Comparison of ENCODE assay signal across 26 cellular contexts in the genomic region with DNA sequence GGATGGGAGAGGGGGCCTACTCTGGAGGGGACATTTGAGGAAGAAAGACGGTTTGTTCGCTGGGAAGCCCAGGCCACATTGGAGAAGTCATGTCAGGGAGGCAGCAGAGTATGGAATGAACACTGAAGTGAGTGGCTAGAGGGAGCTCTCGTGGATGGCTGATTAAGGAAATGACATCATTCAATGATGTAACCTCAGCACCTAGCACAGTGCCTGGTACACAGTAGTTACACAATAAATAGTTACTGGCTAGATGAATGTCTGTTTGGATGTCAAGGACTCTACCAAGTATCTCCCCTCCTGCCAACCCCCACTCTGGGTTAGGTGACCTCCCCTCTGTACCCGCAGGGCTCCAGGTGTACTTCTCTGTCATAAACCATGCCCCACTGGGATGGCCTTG.
"Had no signal": no experiment of that assay in that cellular context is flagged by ENCODE, and none has a peak within 500 bp of the region (broad histone marks: within the 10 kb centered on the region; RNA-seq: fewer than 3 reads in every experiment).

No MANE protein-coding gene starts in this region.

- H3K4me3 Mint-ChIP-seq: activated CD4-positive, alpha-beta memory T cell treated with anti-CD3 and anti-CD28 coated beads, Interleukin-2, amount 10 ng/mL, durations not matched to agents 7 days and 5 days; activated CD4-positive, alpha-beta T cell treated with anti-CD3 and anti-CD28 coated beads, Interleukin-2, amount 10 ng/mL, durations not matched to agents 7 days and 5 days; activated T-cell treated with anti-CD3 and anti-CD28 coated beads, Interleukin-2, amount 50 U/mL, for 24 hours; effector memory CD8-positive, alpha-beta T cell; immature natural killer cell; mesothelial cell of epicardium; naive thymus-derived CD4-positive, alpha-beta T cell; stimulated activated naive B cell treated with anti-CD40 and anti-IgM and Interleukin-4, amounts not matched to agents 10 μg/mL and 1 μg/mL and 100 μg/mL, for 72 hours; WTC11 had no signal

- H3K27ac Mint-ChIP-seq: activated CD4-positive, alpha-beta memory T cell treated with anti-CD3 and anti-CD28 coated beads, Interleukin-2, amount 10 ng/mL, durations not matched to agents 7 days and 5 days; activated CD4-positive, alpha-beta T cell treated with anti-CD3 and anti-CD28 coated beads, Interleukin-2, amount 10 ng/mL, durations not matched to agents 7 days and 5 days; activated T-cell treated with anti-CD3 and anti-CD28 coated beads, Interleukin-2, amount 50 U/mL, for 24 hours; effector memory CD8-positive, alpha-beta T cell; immature natural killer cell; mesothelial cell of epicardium; naive thymus-derived CD4-positive, alpha-beta T cell; stimulated activated naive B cell treated with anti-CD40 and anti-IgM and Interleukin-4, amounts not matched to agents 10 μg/mL and 1 μg/mL and 100 μg/mL, for 72 hours; WTC11 had no signal

- H3K9me3 Mint-ChIP-seq: activated CD4-positive, alpha-beta T cell treated with anti-CD3 and anti-CD28 coated beads, Interleukin-2, amount 10 ng/mL, durations not matched to agents 7 days and 5 days; activated T-cell treated with anti-CD3 and anti-CD28 coated beads, Interleukin-2, amount 50 U/mL, for 24 hours; WTC11 had no signal

- H3K36me3 ChIP-seq: brain microvascular endothelial cell, pancreas, tibial nerve had no signal

- H3K9me3 ChIP-seq: pancreas, psoas muscle, tibial nerve had no signal

- H3K36me3 Mint-ChIP-seq: immature natural killer cell; mesothelial cell of epicardium; naive thymus-derived CD4-positive, alpha-beta T cell; stimulated activated naive B cell treated with anti-CD40 and anti-IgM and Interleukin-4, amounts not matched to agents 10 μg/mL and 1 μg/mL and 100 μg/mL, for 72 hours; WTC11 had no signal

- ATAC-seq: effector memory CD8-positive, alpha-beta T cell; naive thymus-derived CD4-positive, alpha-beta T cell; psoas muscle; stimulated activated naive B cell treated with anti-CD40 and anti-IgM and Interleukin-4, amounts not matched to agents 10 μg/mL and 1 μg/mL and 100 μg/mL, for 72 hours; WTC11 had no signal

- H3K4me1 Mint-ChIP-seq: activated CD4-positive, alpha-beta memory T cell treated with anti-CD3 and anti-CD28 coated beads, Interleukin-2, amount 10 ng/mL, durations not matched to agents 7 days and 5 days; activated CD4-positive, alpha-beta T cell treated with anti-CD3 and anti-CD28 coated beads, Interleukin-2, amount 10 ng/mL, durations not matched to agents 7 days and 5 days; immature natural killer cell; naive thymus-derived CD4-positive, alpha-beta T cell; stimulated activated naive B cell treated with anti-CD40 and anti-IgM and Interleukin-4, amounts not matched to agents 10 μg/mL and 1 μg/mL and 100 μg/mL, for 72 hours; WTC11 had no signal

- H3K27ac ChIP-seq: brain microvascular endothelial cell, pancreas, psoas muscle, tibial nerve had no signal

- H3K27me3 ChIP-seq: brain microvascular endothelial cell, pancreas, tibial nerve had no signal

- H3K4me1 ChIP-seq: pancreas, psoas muscle, tibial nerve had no signal

- H3K4me3 ChIP-seq: pancreas, psoas muscle, tibial nerve had no signal

- DNase-seq: activated CD4-positive, alpha-beta memory T cell treated with anti-CD3 and anti-CD28 coated beads, Interleukin-2, amount 10 ng/mL, durations not matched to agents 7 days and 5 days; activated CD4-positive, alpha-beta T cell treated with anti-CD3 and anti-CD28 coated beads for 1 hour; activated CD4-positive, alpha-beta T cell treated with anti-CD3 and anti-CD28 coated beads, Interleukin-2, amount 10 ng/mL, durations not matched to agents 7 days and 5 days; activated CD8-positive, alpha-beta memory T cell treated with anti-CD3 and anti-CD28 coated beads, Interleukin-2, amount 50 U/mL, for 48 hours; activated gamma-delta T cell treated with Interleukin-2 at 50 U/mL for 16 hours; activated naive CD4-positive, alpha-beta T cell treated with anti-CD3 and anti-CD28 coated beads, Interleukin-2, amount 50 U/mL, for 16 hours; activated T-cell treated with anti-CD3 and anti-CD28 coated beads, Interleukin-2, amount 50 U/mL, for 24 hours; amniotic stem cell; brain microvascular endothelial cell; caudate nucleus; cortex of kidney; effector memory CD8-positive, alpha-beta T cell; foreskin fibroblast; head of caudate nucleus; hypothalamus; immature natural killer cell; kidney; naive thymus-derived CD4-positive, alpha-beta T cell; pancreas; psoas muscle; stimulated activated CD4-positive, alpha-beta T cell treated with anti-CD3 and anti-CD28 coated beads, Interleukin-15, amount 100 ng/mL, for 24 hours; stimulated activated CD4-positive, alpha-beta T cell treated with anti-CD3 and anti-CD28 coated beads, Interleukin-2, amount 100 ng/mL, for 24 hours; stimulated activated naive B cell treated with anti-CD40 and anti-IgM and Interleukin-4, amounts not matched to agents 10 μg/mL and 1 μg/mL and 100 μg/mL, for 72 hours had no signal

- H3K27me3 Mint-ChIP-seq: activated CD4-positive, alpha-beta memory T cell treated with anti-CD3 and anti-CD28 coated beads, Interleukin-2, amount 10 ng/mL, durations not matched to agents 7 days and 5 days; activated CD4-positive, alpha-beta T cell treated with anti-CD3 and anti-CD28 coated beads, Interleukin-2, amount 10 ng/mL, durations not matched to agents 7 days and 5 days had no signal
